18 cellular contexts compared by ENCODE assay signal in the genomic region with DNA sequence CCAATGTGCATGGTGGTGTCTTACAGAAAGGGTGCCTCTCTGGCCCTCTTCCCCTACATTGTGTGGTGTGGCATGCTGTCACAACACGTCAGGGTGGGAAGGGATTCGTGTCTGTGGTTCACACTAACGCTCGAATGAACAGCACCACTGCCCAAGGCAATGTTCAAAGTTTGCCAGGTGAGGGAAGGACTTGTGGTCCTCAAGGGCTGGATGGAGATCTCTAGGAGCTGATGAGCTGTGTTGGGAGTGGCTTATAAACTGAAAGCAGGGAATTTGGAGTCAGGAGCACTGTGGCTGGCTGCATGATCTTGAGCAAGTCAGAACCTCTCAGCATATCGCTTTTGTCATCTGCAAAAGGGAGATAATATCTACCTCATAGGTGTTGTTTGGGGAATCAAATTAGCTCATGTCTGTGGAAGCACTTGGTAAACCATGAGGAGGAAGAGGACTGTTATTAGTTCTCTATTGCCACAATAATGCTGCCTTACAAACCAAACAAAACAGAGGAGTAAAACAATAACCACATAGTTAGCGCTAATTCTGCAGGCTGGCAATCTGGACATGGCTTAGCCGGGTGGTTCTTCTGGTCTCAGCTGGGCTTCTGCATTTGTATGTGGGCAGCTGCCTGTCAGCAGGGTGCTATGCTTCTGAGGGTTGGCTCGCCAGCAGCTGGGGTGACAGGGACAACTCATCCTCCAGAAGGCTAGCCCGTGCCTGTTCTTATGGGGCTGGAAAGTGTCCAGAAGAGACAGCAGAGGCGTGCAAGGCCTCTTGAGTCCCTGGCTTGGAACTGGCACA. TPM values are rescaled to one million over a fixed set of nuclear protein-coding genes. Genes with fewer than 3 reads are reported as not detected.
DNase-seq lines count a peak whose midpoint lies in the region; ATAC-seq, FAIRE-seq and TF ChIP-seq lines count a peak whose summit lies in the region.
"Had no signal": no experiment of that assay in that cellular context is flagged by ENCODE, and none has a peak within 500 bp of the region (broad histone marks: within the 10 kb centered on the region; RNA-seq: fewer than 3 reads in every experiment).

No MANE protein-coding gene starts in this region.

- H3K27ac ChIP-seq in HepG2 (ENCODE audit: extremely low read length, insufficient read depth, low read length) (no peak overlapping the region), right lobe of liver (no peak overlapping the region), K562 (ENCODE audit: extremely low read depth, low read depth, low read length) (no peak overlapping the region)
- H3K27ac ChIP-seq: dorsolateral prefrontal cortex had no signal

- H3K9me3 ChIP-seq in HepG2 (ENCODE audit: low read length) (no peaks in the 10 kb centered on the region), right lobe of liver (no peaks in the 10 kb centered on the region), T-helper 17 cell (ENCODE audit: control insufficient read depth, low read length, poor library complexity, severe bottlenecking) (no peaks in the 10 kb centered on the region), K562 (replicated peaks; ENCODE audit: control insufficient read depth, insufficient read depth, low read depth, low read length) (no peaks in the 10 kb centered on the region)

- TF ChIP-seq EP300 in HepG2 (IDR thresholded peaks at IDR 0.05; ENCODE audit: low read depth in 2 of 2, low read length in 2 of 2) (no peak), HepG2 (CRISPR knock-in tag; IDR thresholded peaks at IDR 0.05; ENCODE audit: borderline replicate concordance) (no peak), K562 (IDR thresholded peaks at IDR 0.05; ENCODE audit: low read length) (no peak)

- H4K20me1 ChIP-seq in HepG2 (ENCODE audit: insufficient read depth, low read length) (no peaks in the 10 kb centered on the region), K562 (replicated peaks; ENCODE audit: control insufficient read depth, insufficient read depth, low read length) (no peaks in the 10 kb centered on the region)

- H3K9me1 ChIP-seq in K562 (ENCODE audit: control insufficient read depth, insufficient read depth, low read length): peaks cover 3% of the 10 kb centered on the region

- no peaks in the 10 kb centered on the region for H3K79me2 ChIP-seq in HepG2 (ENCODE audit: insufficient read depth, low read length)
- no peaks in the 10 kb centered on the region for H3K79me2 ChIP-seq in K562 (ENCODE audit: control insufficient read depth, insufficient read depth, low read length)

- peaks cover 5 to 21% of the 10 kb centered on the region in 2 donors for H3K9me3 Mint-ChIP-seq in stimulated activated naive CD8-positive, alpha-beta T cell treated with anti-CD3 and anti-CD28 coated beads, Interleukin-15, amount 100 ng/mL, for 72 hours
- H3K9me3 Mint-ChIP-seq: nephron progenitor cell had no signal

- in situ Hi-C loops in HepG2 (cut with HindIII; ENCODE audit: extremely low pct_ligation_motif_present, low pct_unique_long_range_greater_than_20kb) (no loop called here), K562 (cut with MboI) (no loop called here)

- H3K36me3 ChIP-seq in HepG2 (replicated peaks in 1 of 2; ENCODE audit: control insufficient read depth in 1 of 2, insufficient read depth in 2 of 2, low read length in 2 of 2) (no peaks in the 10 kb centered on the region), right lobe of liver (no peaks in the 10 kb centered on the region), K562 (ENCODE audit: control insufficient read depth, insufficient read depth, low read length) (no peaks in the 10 kb centered on the region)

- WGBS in HepG2 (ENCODE audit: low lambda C conversion rate): 50% methylated on average over 6 of the region's 10 CpGs
- WGBS in right lobe of liver (ENCODE audit: insufficient coverage, low coverage, low lambda C conversion rate, missing lambda C conversion rate): 82% methylated on average over 5 of the region's 10 CpGs
- WGBS in K562 (ENCODE audit: insufficient coverage, low coverage, missing lambda C conversion rate): 33% methylated on average over 10 of the region's 10 CpGs

- H2AFZ ChIP-seq in HepG2 (ENCODE audit: low read length) (no peak overlapping the region), K562 (ENCODE audit: low read depth, low read length) (peak overlapping the region; percentile 51)

- FAIRE-seq in HepG2 (lab: Jason Lieb, UNC) (no peak), K562 (lab: Jason Lieb, UNC) (no peak)
- FAIRE-seq: astrocyte had no signal

- TF ChIP-seq RAD21 in HepG2 (CRISPR knock-in tag; IDR thresholded peaks at IDR 0.05) (no peak), K562 (CRISPR knock-in tag; conservative IDR thresholded peaks at IDR 0.05 in 1 of 2, IDR thresholded peaks at IDR 0.05 in 1 of 2) (no peak)

- H3K27me3 ChIP-seq in HepG2 (ENCODE audit: control insufficient read depth in 1 of 2, insufficient read depth in 2 of 2, low read length in 2 of 2) (peaks cover 5 to 26% of the 10 kb centered on the region in 2 experiments; a peak in 4 of 5 replicates), right lobe of liver (no peaks in the 10 kb centered on the region), K562 (ENCODE audit: control insufficient read depth in 2 of 2, insufficient read depth in 2 of 2, low read length in 2 of 2) (no peaks in the 10 kb centered on the region)
- H3K27me3 ChIP-seq: dorsolateral prefrontal cortex had no signal

- intact Hi-C loops in HepG2 (cut with micrococcal nuclease; ENCODE audit: unreplicated experiment): no loop called here
- intact Hi-C loops in right lobe of liver (cut with DNase I): no loop called here
- intact Hi-C loops in K562 (cut with micrococcal nuclease): no loop called here

- H3K9ac ChIP-seq in HepG2 (ENCODE audit: insufficient read depth, low read depth, low read length) (no peak overlapping the region), K562 (ENCODE audit: insufficient read depth in 1 of 2, low read depth in 2 of 2, low read length in 2 of 2) (peak overlapping the region in 1 of 2 experiments; percentile 3; a peak in 1 of 4 replicates)

- TF ChIP-seq CTCF in HepG2 (CRISPR knock-in tag; IDR thresholded peaks at IDR 0.05) (no peak), right lobe of liver (IDR thresholded peaks at IDR 0.05) (no peak), K562 (IDR thresholded peaks at IDR 0.05 in 2 of 3, conservative IDR thresholded peaks at IDR 0.05 in 1 of 3; ENCODE audit: insufficient read depth in 2 of 3, low read depth in 1 of 3, low read length in 3 of 3) (no peak)

- no TSS peak for BruUV-seq in HepG2 (replicated peaks; lab: Mats Ljungman, UMichigan)
- BruUV-seq in K562 (replicated peaks; lab: Mats Ljungman, UMichigan): no TSS peak

- peak overlapping the region; percentile 77 for H3K4me3 Mint-ChIP-seq in T-helper 17 cell
- H3K4me3 Mint-ChIP-seq in stimulated activated naive CD8-positive, alpha-beta T cell treated with anti-CD3 and anti-CD28 coated beads, Interleukin-15, amount 100 ng/mL, for 72 hours: peak overlapping the region; percentile 44 to 53
- H3K4me3 Mint-ChIP-seq: nephron progenitor cell had no signal

- H3K4me1 ChIP-seq in HepG2 (ENCODE audit: insufficient read depth, low read length) (peaks cover 21% of the 10 kb centered on the region; the same call in 1 of the 2 replicates), right lobe of liver (peaks cover 0 to 13% (median 2%) of the 10 kb centered on the region in 4 donors), K562 (replicated peaks in 1 of 2; ENCODE audit: control insufficient read depth in 2 of 2, insufficient read depth in 2 of 2, low read length in 2 of 2) (peaks cover 45% of the 10 kb centered on the region in 2 experiments)

- H3K4me1 Mint-ChIP-seq in T-helper 17 cell: peaks cover 81% of the 10 kb centered on the region
- peaks cover 100% of the 10 kb centered on the region for H3K4me1 Mint-ChIP-seq in stimulated activated naive CD8-positive, alpha-beta T cell treated with anti-CD3 and anti-CD28 coated beads, Interleukin-15, amount 100 ng/mL, for 72 hours

- POLR2A ChIA-PET in HepG2 (lab: Yijun Ruan, JAX) (no interaction called here), K562 (lab: Yijun Ruan, JAX) (interaction anchor here (0.6 to 1.5 kb wide), 7 partner anchors 9 to 422 kb away, joined by 3 to 4 read pairs (median 3); no protein-coding TSS in a partner anchor)

- CTCF ChIA-PET in HepG2 (lab: Yijun Ruan, JAX; ENCODE audit: low intra/inter-chr PET ratio, low total read pairs) (no interaction called here), K562 (lab: Yijun Ruan, JAX; ENCODE audit: low intra/inter-chr PET ratio) (no interaction called here)

- no peaks in the 10 kb centered on the region for H3K27me3 Mint-ChIP-seq in T-helper 17 cell
- no peaks in the 10 kb centered on the region for H3K27me3 Mint-ChIP-seq in stimulated activated naive CD8-positive, alpha-beta T cell treated with anti-CD3 and anti-CD28 coated beads, Interleukin-15, amount 100 ng/mL, for 72 hours

- ATAC-seq in HepG2 (no peak), right lobe of liver (no peak), T-helper 17 cell (peak; percentile 72), K562 (no peak), GM19328 (IDR thresholded peaks at IDR 0.05; ENCODE audit: unreplicated experiment) (no peak)
- peak; percentile 2 for ATAC-seq in stimulated activated naive CD8-positive, alpha-beta T cell treated with anti-CD3 and anti-CD28 coated beads, Interleukin-15, amount 100 ng/mL, for 72 hours
- ATAC-seq: left ventricle myocardium superior, PC-3 had no signal

- no peak overlapping the region for H3K4me3 ChIP-seq in HepG2 (replicated peaks in 1 of 3; ENCODE audit: insufficient read depth in 1 of 3, low read depth in 2 of 3, low read length in 3 of 3)
- H3K4me3 ChIP-seq in right lobe of liver: no peak overlapping the region
- no peak overlapping the region for H3K4me3 ChIP-seq in K562
- H3K4me3 ChIP-seq: dorsolateral prefrontal cortex had no signal

- TF ChIP-seq POLR2A in HepG2 (IDR thresholded peaks at IDR 0.05; ENCODE audit: insufficient read depth in 1 of 2, low read depth in 2 of 2, low read length in 2 of 2) (no peak), right lobe of liver (IDR thresholded peaks at IDR 0.05) (no peak), K562 (conservative IDR thresholded peaks at IDR 0.05) (no peak)

- H3K4me2 ChIP-seq in HepG2 (ENCODE audit: low read depth, low read length): no peak overlapping the region
- H3K4me2 ChIP-seq in K562 (ENCODE audit: insufficient read depth, low read length): no peak overlapping the region

- no peak for DNase-seq in HepG2 (ENCODE audit: low spot score)
- no peak for DNase-seq in right lobe of liver
- DNase-seq in T-helper 17 cell: no peak
- DNase-seq in K562 (ENCODE audit: extremely low read depth in 1 of 4, low spot score in 3 of 4): peak in 1 of 4 experiments; percentile 39
- DNase-seq in stimulated activated naive CD8-positive, alpha-beta T cell treated with anti-CD3 and anti-CD28 coated beads, Interleukin-15, amount 100 ng/mL, for 72 hours: no peak
- DNase-seq in NCI-H2227 treated with DMSO at 0.1 percent for 48 hours (lab: John Stamatoyannopoulos, UW): no peak
- DNase-seq in OCI-M2 (lab: John Stamatoyannopoulos, UW; ENCODE audit: unreplicated experiment): no peak
- DNase-seq: DMS79; dorsolateral prefrontal cortex; left ventricle myocardium superior; NCI-H1105 treated with DMSO at 0.1 percent for 48 hours; NCI-H226; nephron progenitor cell; PC-3; stimulated activated CD4-positive, alpha-beta T cell treated with anti-CD3 and anti-CD28 coated beads, Interleukin-2, amount 100 ng/mL, for 48 hours had no signal

- H3K36me3 Mint-ChIP-seq in T-helper 17 cell (ENCODE audit: low read depth): no peaks in the 10 kb centered on the region

- H3K27ac Mint-ChIP-seq in T-helper 17 cell: peak overlapping the region; percentile 98
- peak overlapping the region; percentile 89 to 94 for H3K27ac Mint-ChIP-seq in stimulated activated naive CD8-positive, alpha-beta T cell treated with anti-CD3 and anti-CD28 coated beads, Interleukin-15, amount 100 ng/mL, for 72 hours
- H3K27ac Mint-ChIP-seq: nephron progenitor cell had no signal

RNA-seq across cellular contexts. Expression of a gene that starts 22.9 kb away (rescaled TPM):
- total RNA-seq in HepG2 (2016; rRNA removed; fragmentation: Illumina TruSeq; extraction: Trizol) (not detected in 2 replicates), right lobe of liver (under 1 TPM in 1 of 6 experiments, not detected in 5; 0.05 TPM), T-helper 17 cell (under 1 TPM; 0.31 to 0.37 TPM), K562 (2014; rRNA removed) (not detected in 2 replicates), K562 (2014; rRNA removed; fragmentation: Illumina TruSeq; extraction: Trizol) (0.03 and 0.04 TPM in 2 replicates), K562 (2015; rRNA removed; fragmentation: Illumina TruSeq; extraction: Trizol) (0.15 and 0.25 TPM in 2 replicates), K562 (2021) (0.09 TPM in 2 replicates)
- total RNA-seq in HepG2 (2016; cell fraction: cytosol; rRNA removed; fragmentation: Illumina TruSeq; extraction: Trizol; ENCODE audit: low read depth): not detected in 2 replicates
- total RNA-seq in HepG2 (2016; cell fraction: insoluble cytoplasmic fraction; rRNA removed; fragmentation: Illumina TruSeq; extraction: Trizol): not detected in 2 replicates
- not detected in 2 replicates for total RNA-seq in HepG2 (2016; cell fraction: membrane; rRNA removed; fragmentation: Illumina TruSeq; extraction: Trizol)
- not detected in 2 replicates for total RNA-seq in HepG2 (2016; cell fraction: nucleus; rRNA removed; fragmentation: Illumina TruSeq; extraction: Trizol)
- polyA plus RNA-seq in HepG2 (2011; rRNA removed) (not detected in 2 replicates), K562 (2011; rRNA removed) (0.04 TPM in 2 replicates), K562 (2014; fragmentation: Illumina TruSeq; extraction: Trizol) (0.03 and 0.07 TPM in 2 replicates), K562 (2014; fragmentation: Nextera tagmentation; extraction: Ambion mirVana) (not detected), K562 (2014; rRNA removed) (0.04 and 0.11 TPM in 2 replicates)
- not detected in 2 replicates for polyA plus RNA-seq in HepG2 (2011; cell fraction: cytosol; rRNA removed)
- polyA plus RNA-seq in HepG2 (2011; cell fraction: nucleus; rRNA removed): not detected in 2 replicates
- polyA plus RNA-seq in HepG2 (2012): not detected in 2 replicates
- not detected in 2 replicates for polyA plus RNA-seq in HepG2 (2016; cell fraction: cytosol; fragmentation: Illumina TruSeq; extraction: Trizol; ENCODE audit: low read depth)
- polyA plus RNA-seq in HepG2 (2016; cell fraction: insoluble cytoplasmic fraction; fragmentation: Illumina TruSeq; extraction: Trizol; ENCODE audit: low read depth): not detected in 2 replicates
- not detected in 2 replicates for polyA plus RNA-seq in HepG2 (2016; cell fraction: membrane; fragmentation: Illumina TruSeq; extraction: Trizol; ENCODE audit: low read depth)
- polyA plus RNA-seq in HepG2 (2016; cell fraction: nucleus; fragmentation: Illumina TruSeq; extraction: Trizol; ENCODE audit: insufficient read depth, low read depth): not detected in 2 replicates
- not detected in 2 replicates for polyA minus RNA-seq in HepG2 (2011; rRNA and poly(A)+ RNA removed; ENCODE audit: low replicate concordance)
- not detected in 2 replicates for polyA minus RNA-seq in HepG2 (2011; cell fraction: cytosol; rRNA and poly(A)+ RNA removed)
- not detected in 2 replicates for polyA minus RNA-seq in HepG2 (2011; cell fraction: nucleus; rRNA and poly(A)+ RNA removed)
- 0.09 TPM in 1 of 2 replicates, not detected in the other for total RNA-seq in K562 (2011; cell fraction: chromatin; rRNA removed; ENCODE audit: low replicate concordance)
- total RNA-seq in K562 (2011; cell fraction: nucleolus; rRNA removed): 0.17 TPM in 1 of 2 replicates, not detected in the other
- not detected in 2 replicates for total RNA-seq in K562 (2011; cell fraction: nucleoplasm; rRNA removed)
- 0.01 and 0.12 TPM in 2 replicates for polyA plus RNA-seq in K562 (2011; cell fraction: cytosol; rRNA removed)
- 0.10 TPM in 1 of 2 replicates, not detected in the other for polyA plus RNA-seq in K562 (2011; cell fraction: nucleus; rRNA removed)
- polyA plus RNA-seq in K562 (2012): 0.40 and 0.58 TPM in 2 replicates
- 0.18 TPM in 1 of 2 replicates, not detected in the other for polyA minus RNA-seq in K562 (2011; rRNA and poly(A)+ RNA removed)
- 0.19 TPM in 1 of 2 replicates, not detected in the other for polyA minus RNA-seq in K562 (2011; cell fraction: cytosol; rRNA and poly(A)+ RNA removed)
- under 0.01 and 0.11 TPM in 2 replicates for polyA minus RNA-seq in K562 (2011; cell fraction: nucleus; rRNA and poly(A)+ RNA removed)
- total RNA-seq: astrocyte, HT1080, PC-3 had no signal

RNA-seq across cellular contexts. Expression of a gene that starts 30.8 kb away (rescaled TPM):
- 0.36 and 0.44 TPM in 2 replicates for total RNA-seq in HepG2 (2016; rRNA removed; fragmentation: Illumina TruSeq; extraction: Trizol)
- total RNA-seq in HepG2 (2016; cell fraction: cytosol; rRNA removed; fragmentation: Illumina TruSeq; extraction: Trizol; ENCODE audit: low read depth): 0.26 TPM in 1 of 2 replicates, not detected in the other
- 0.41 TPM in 1 of 2 replicates, not detected in the other for total RNA-seq in HepG2 (2016; cell fraction: insoluble cytoplasmic fraction; rRNA removed; fragmentation: Illumina TruSeq; extraction: Trizol)
- total RNA-seq in HepG2 (2016; cell fraction: membrane; rRNA removed; fragmentation: Illumina TruSeq; extraction: Trizol): 0.14 TPM in 1 of 2 replicates, not detected in the other
- total RNA-seq in HepG2 (2016; cell fraction: nucleus; rRNA removed; fragmentation: Illumina TruSeq; extraction: Trizol): 0.16 and 0.19 TPM in 2 replicates
- 3.2 and 3.8 TPM in 2 replicates for polyA plus RNA-seq in HepG2 (2011; rRNA removed)
- 2.2 and 3.9 TPM in 2 replicates for polyA plus RNA-seq in HepG2 (2011; cell fraction: cytosol; rRNA removed)
- 2.1 and 3.3 TPM in 2 replicates for polyA plus RNA-seq in HepG2 (2011; cell fraction: nucleus; rRNA removed)
- 0.35 and 0.81 TPM in 2 replicates for polyA plus RNA-seq in HepG2 (2012)
- 0.18 and 0.35 TPM in 2 replicates for polyA plus RNA-seq in HepG2 (2016; cell fraction: cytosol; fragmentation: Illumina TruSeq; extraction: Trizol; ENCODE audit: low read depth)
- 0.23 TPM in 1 of 2 replicates, not detected in the other for polyA plus RNA-seq in HepG2 (2016; cell fraction: insoluble cytoplasmic fraction; fragmentation: Illumina TruSeq; extraction: Trizol; ENCODE audit: low read depth)
- 0.14 and 0.38 TPM in 2 replicates for polyA plus RNA-seq in HepG2 (2016; cell fraction: membrane; fragmentation: Illumina TruSeq; extraction: Trizol; ENCODE audit: low read depth)
- 0.32 and 1.1 TPM in 2 replicates for polyA plus RNA-seq in HepG2 (2016; cell fraction: nucleus; fragmentation: Illumina TruSeq; extraction: Trizol; ENCODE audit: insufficient read depth, low read depth)
- 4.6 and 6.5 TPM in 2 replicates for polyA minus RNA-seq in HepG2 (2011; rRNA and poly(A)+ RNA removed; ENCODE audit: low replicate concordance)
- polyA minus RNA-seq in HepG2 (2011; cell fraction: cytosol; rRNA and poly(A)+ RNA removed): 3.0 and 4.5 TPM in 2 replicates
- 1.9 and 2.3 TPM in 2 replicates for polyA minus RNA-seq in HepG2 (2011; cell fraction: nucleus; rRNA and poly(A)+ RNA removed)
- total RNA-seq in right lobe of liver: 10 to 100 TPM in 3 of 6 experiments, 1 to 10 TPM in 3; 6.1 to 17.1 (median 10.1) TPM
- 100 to 1,000 TPM; 119 to 124 TPM for total RNA-seq in T-helper 17 cell
- 4.2 and 14.4 TPM in 2 replicates for total RNA-seq in K562 (2011; cell fraction: chromatin; rRNA removed; ENCODE audit: low replicate concordance)
- 9.6 and 14.8 TPM in 2 replicates for total RNA-seq in K562 (2011; cell fraction: nucleolus; rRNA removed)
- 9.2 and 10.6 TPM in 2 replicates for total RNA-seq in K562 (2011; cell fraction: nucleoplasm; rRNA removed)
- total RNA-seq in K562 (2014; rRNA removed): 12.7 and 13.1 TPM in 2 replicates
- total RNA-seq in K562 (2014; rRNA removed; fragmentation: Illumina TruSeq; extraction: Trizol): 2.4 and 3.0 TPM in 2 replicates
- 20.1 and 20.5 TPM in 2 replicates for total RNA-seq in K562 (2015; rRNA removed; fragmentation: Illumina TruSeq; extraction: Trizol)
- total RNA-seq in K562 (2021): 15.2 and 15.7 TPM in 2 replicates
- 6.3 and 7.9 TPM in 2 replicates for polyA plus RNA-seq in K562 (2011; rRNA removed)
- 4.8 and 19.8 TPM in 2 replicates for polyA plus RNA-seq in K562 (2011; cell fraction: cytosol; rRNA removed)
- polyA plus RNA-seq in K562 (2011; cell fraction: nucleus; rRNA removed): 7.5 and 24.7 TPM in 2 replicates
- polyA plus RNA-seq in K562 (2012): 17.5 and 209 TPM in 2 replicates
- 12.1 and 15.1 TPM in 2 replicates for polyA plus RNA-seq in K562 (2014; fragmentation: Illumina TruSeq; extraction: Trizol)
- polyA plus RNA-seq in K562 (2014; fragmentation: Nextera tagmentation; extraction: Ambion mirVana): under 1 TPM; 0.14 to 0.41 TPM
- polyA plus RNA-seq in K562 (2014; rRNA removed): 9.3 and 12.6 TPM in 2 replicates
- polyA minus RNA-seq in K562 (2011; rRNA and poly(A)+ RNA removed): 2.1 and 6.2 TPM in 2 replicates
- polyA minus RNA-seq in K562 (2011; cell fraction: cytosol; rRNA and poly(A)+ RNA removed): 4.9 and 8.1 TPM in 2 replicates
- polyA minus RNA-seq in K562 (2011; cell fraction: nucleus; rRNA and poly(A)+ RNA removed): 6.1 and 8.9 TPM in 2 replicates

Comparison
In these comparisons a context has a peak if more than half of its experiments do, and no peak if none do; other contexts are left out.
1. ATAC-seq: peak in T-helper 17 cell (single experiment) and stimulated activated naive CD8-positive, alpha-beta T cell treated with anti-CD3 and anti-CD28 coated beads, Interleukin-15, amount 100 ng/mL, for 72 hours (single experiment); none in HepG2 (single experiment), right lobe of liver (0 of 4), K562 (single experiment) and GM19328 (single experiment).
2. RNA of a gene that starts 30.8 kb away (total RNA-seq): 119 to 124 TPM in T-helper 17 cell; 2.4 to 20.5 TPM in K562, 6.1 to 17.1 TPM in right lobe of liver and 0.14 to 0.44 TPM in HepG2; every median in the first group is over 4 times any median in the second.